In the genomic region with DNA sequence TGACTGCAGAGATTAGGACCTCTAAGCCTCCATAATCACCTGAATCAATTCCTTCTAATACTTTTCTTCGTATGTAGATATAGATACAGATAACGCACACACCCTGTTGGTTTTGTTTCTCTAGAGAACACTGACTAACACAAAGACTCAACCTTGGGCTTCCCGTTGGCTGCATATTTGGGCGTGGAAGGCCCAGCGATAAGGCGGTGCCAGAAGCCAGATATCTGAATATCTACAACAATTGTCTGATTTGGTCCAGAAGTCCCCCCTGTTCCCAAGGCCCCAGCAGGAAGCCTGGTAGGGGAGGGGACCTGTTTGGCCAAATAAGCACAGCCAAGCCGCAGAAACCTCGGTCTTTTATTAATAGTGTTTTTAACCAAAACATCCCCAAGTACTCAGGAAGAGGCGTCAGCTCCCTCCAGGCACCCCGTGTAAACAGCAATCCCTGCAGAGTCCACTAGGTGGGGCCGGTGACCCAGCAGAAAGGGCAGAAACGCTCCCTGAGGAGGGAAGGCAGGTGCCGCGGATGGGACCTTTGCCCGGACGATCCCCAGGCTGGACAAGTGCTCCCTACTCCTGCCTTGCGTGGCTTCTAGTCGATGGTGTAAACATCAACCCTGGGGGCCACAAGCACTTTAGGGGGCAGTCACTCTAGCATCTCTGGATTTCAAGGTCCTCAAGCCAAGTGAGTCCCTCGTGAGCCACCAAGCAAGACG, we compare ENCODE assay signal across 8 cellular contexts. TPM values are rescaled to one million over a fixed set of nuclear protein-coding genes. Genes with fewer than 3 reads are reported as not detected.
DNase-seq lines count a peak whose midpoint lies in the region; ATAC-seq and TF ChIP-seq lines count a peak whose summit lies in the region.

No MANE protein-coding gene starts in this region.

- no peaks in the 10 kb centered on the region for H3K9me3 ChIP-seq in T-helper 17 cell (ENCODE audit: control insufficient read depth, low read length, poor library complexity, severe bottlenecking)
- no peaks in the 10 kb centered on the region for H3K9me3 ChIP-seq in vagina

- H3K4me1 ChIP-seq in rectal smooth muscle tissue (ENCODE audit: control insufficient read depth, insufficient read depth, low read length) (no peaks in the 10 kb centered on the region), vagina (peaks cover 49% of the 10 kb centered on the region)

- H3K27ac ChIP-seq in rectal smooth muscle tissue (ENCODE audit: low read depth, low read length) (no peak overlapping the region), vagina (peak overlapping the region; percentile 75)

- H3K4me3 ChIP-seq in rectal smooth muscle tissue (ENCODE audit: low read length) = peak overlapping the region; percentile 35
- H3K4me3 ChIP-seq in vagina = peak overlapping the region in 1 of 2 donors; percentile 22

- in situ Hi-C loops in G401 (cut with HindIII; ENCODE audit: low sequenced_read_pairs) = no loop called here

- no peaks in the 10 kb centered on the region for H3K27me3 Mint-ChIP-seq in T-helper 17 cell

- no peak overlapping the region for H3K9ac ChIP-seq in rectal smooth muscle tissue (ENCODE audit: low read length)

- ATAC-seq in T-helper 17 cell (peak; percentile 94), left cardiac atrium (peak; percentile 81 to 89), HG02759 (IDR thresholded peaks at IDR 0.05; ENCODE audit: unreplicated experiment) (no peak)

- H3K36me3 ChIP-seq in rectal smooth muscle tissue (ENCODE audit: control insufficient read depth, insufficient read depth, low read length) (no peaks in the 10 kb centered on the region), vagina (no peaks in the 10 kb centered on the region)

- no peaks in the 10 kb centered on the region for H3K36me3 Mint-ChIP-seq in T-helper 17 cell (ENCODE audit: low read depth)

- no peak overlapping the region for H3K27ac Mint-ChIP-seq in T-helper 17 cell

- peaks cover 3% of the 10 kb centered on the region for H3K4me1 Mint-ChIP-seq in T-helper 17 cell

- H3K27me3 ChIP-seq in rectal smooth muscle tissue (ENCODE audit: control insufficient read depth, insufficient read depth, low read length) = no peaks in the 10 kb centered on the region
- no peaks in the 10 kb centered on the region for H3K27me3 ChIP-seq in vagina

- TF ChIP-seq POLR2A in vagina (IDR thresholded peaks at IDR 0.05) = no peak

- no peak overlapping the region for H3K4me3 Mint-ChIP-seq in T-helper 17 cell

- intact Hi-C loops in left cardiac atrium (cut with DNase I) = loop anchor here (2.0 to 10.0 kb wide), 3 partner anchors 64 to 212 kb away; no protein-coding TSS in a partner anchor
- intact Hi-C loops in vagina (cut with DNase I) = loop anchor here (5.0 kb wide), 1 partner anchor 59 kb away; no protein-coding TSS in a partner anchor

- DNase-seq in G401 (ENCODE audit: low spot score) = peak; percentile 80
- DNase-seq in KG1 (lab: John Stamatoyannopoulos, UW) = peak; percentile 25
- peak; percentile 64 to 84 (median 66) for DNase-seq in T-helper 17 cell
- DNase-seq in amniotic stem cell (lab: John Stamatoyannopoulos, UW) = peak; percentile 25
- DNase-seq in left cardiac atrium = peak; percentile 86
- DNase-seq in vagina (ENCODE audit: extremely low spot score in 2 of 2) = no peak

- TF ChIP-seq CTCF in vagina (IDR thresholded peaks at IDR 0.05) = peak; percentile 81 to 97 (median 82)

RNA-seq across cellular contexts. Expression of gene ABR, which starts 56.9 kb away (rescaled TPM):
- total RNA-seq in G401 (2014; rRNA removed; shearing (Covaris generic)) = 118 and 128 TPM in 2 replicates
- 100 to 1,000 TPM; 101 to 130 TPM for total RNA-seq in T-helper 17 cell
- total RNA-seq in left cardiac atrium = 100 to 1,000 TPM; 118 to 132 TPM
- 90.8 TPM for total RNA-seq in vagina

Comparison
In these comparisons a context has a peak if more than half of its experiments do, and no peak if none do; other contexts are left out.
1. DNase-seq: peak in G401 (single experiment), KG1 (single experiment), T-helper 17 cell (3 of 3), amniotic stem cell (single experiment) and left cardiac atrium (single experiment); none in vagina (0 of 2).